ENCODE assay signal across 13 cellular contexts in the genomic region with DNA sequence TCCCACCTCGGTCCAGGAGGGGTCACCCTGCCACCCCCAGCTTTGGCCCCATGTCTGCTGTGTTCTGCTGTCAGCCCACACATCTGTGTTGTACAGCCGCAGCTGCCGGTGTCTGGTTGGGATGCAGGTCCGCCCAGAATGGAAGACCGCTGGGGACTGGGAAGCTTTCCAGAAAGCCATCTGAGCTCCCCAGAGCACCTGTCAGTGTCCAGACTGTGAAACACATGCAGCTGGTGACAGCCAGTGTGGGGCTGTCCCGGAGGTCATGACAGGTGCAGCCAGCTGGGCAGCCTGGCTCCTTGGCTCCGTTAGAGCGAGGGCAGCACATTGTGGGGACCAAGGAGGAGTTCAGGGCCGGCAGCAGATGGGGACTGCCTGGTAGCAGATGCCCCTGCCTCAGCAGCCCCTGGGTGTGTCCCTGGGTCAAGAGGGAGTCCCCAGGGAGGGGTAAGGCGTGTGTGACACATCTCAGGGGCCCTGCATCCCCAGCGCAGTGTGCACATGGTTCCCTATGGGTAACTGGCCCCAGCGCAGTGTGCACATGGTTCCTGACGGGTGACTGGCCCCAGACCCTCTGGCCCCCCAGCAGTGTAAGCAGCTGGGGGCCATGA. TPM values are rescaled to one million over a fixed set of nuclear protein-coding genes. Genes with fewer than 3 reads are reported as not detected.
DNase-seq lines count a peak whose midpoint lies in the region; ATAC-seq and TF ChIP-seq lines count a peak whose summit lies in the region.
"Had no signal": no experiment of that assay in that cellular context is flagged by ENCODE, and none has a peak within 500 bp of the region (broad histone marks: within the 10 kb centered on the region; RNA-seq: fewer than 3 reads in every experiment).

No MANE protein-coding gene starts in this region.

- 0 out of 2 replicates have a peak, but pooled peaks cover 9% of the 10 kb centered on the region for H4K20me1 ChIP-seq in BLaER1

- no peak overlapping the region for H3K4me3 ChIP-seq in BLaER1
- no peak overlapping the region for H3K4me3 ChIP-seq in heart left ventricle
- H3K4me3 ChIP-seq: hepatocyte, lung had no signal

- H3K4me2 ChIP-seq in BLaER1: peak overlapping the region; percentile 70
- H3K4me2 ChIP-seq: hepatocyte had no signal

- TF ChIP-seq CTCF in heart left ventricle (IDR thresholded peaks at IDR 0.05) (no peak), omental fat pad (IDR thresholded peaks at IDR 0.05) (no peak)

- H3K4me1 ChIP-seq in BLaER1 (peaks cover 59% of the 10 kb centered on the region), heart left ventricle (peaks cover 0 to 15% (median 0%) of the 10 kb centered on the region in 12 donors)

- no peak for TF ChIP-seq POLR2A in heart left ventricle (IDR thresholded peaks at IDR 0.05)

- DNase-seq in NAMALWA (ENCODE audit: low spot score): peak; percentile 38
- DNase-seq in NCI-H510A (lab: John Stamatoyannopoulos, UW): peak; percentile 53
- DNase-seq in heart left ventricle: peak; percentile 41 to 87 (median 64)
- no peak for DNase-seq in ecto neural progenitor cell (ENCODE audit: low spot score)
- no peak for DNase-seq in omental fat pad (ENCODE audit: low spot score)
- DNase-seq: T-helper 9 cell had no signal

- no peaks in the 10 kb centered on the region; the same call in 1 of the 2 replicates for H3K36me3 ChIP-seq in BLaER1
- H3K36me3 ChIP-seq in heart left ventricle: peaks cover 0 to 43% (median 14%) of the 10 kb centered on the region in 9 donors

- H3K9me3 ChIP-seq in BLaER1: no peaks in the 10 kb centered on the region
- no peaks in the 10 kb centered on the region for H3K9me3 ChIP-seq in heart left ventricle

- peak; percentile 48 to 80 (median 72) for ATAC-seq in heart left ventricle
- no peak for ATAC-seq in GM21529 (IDR thresholded peaks at IDR 0.05; ENCODE audit: unreplicated experiment)
- ATAC-seq in HG02763 (IDR thresholded peaks at IDR 0.05; ENCODE audit: unreplicated experiment): no peak
- no peak for ATAC-seq in omental fat pad (ENCODE audit: low FRiP score)

- peaks cover 6% of the 10 kb centered on the region; the same call in 1 of the 2 replicates for H3K27me3 ChIP-seq in BLaER1
- H3K27me3 ChIP-seq in heart left ventricle: no peaks in the 10 kb centered on the region
- H3K27me3 ChIP-seq: hepatocyte had no signal

- H3K27ac ChIP-seq in BLaER1 (no peak overlapping the region), heart left ventricle (no peak overlapping the region)
- H3K27ac ChIP-seq: hepatocyte had no signal

- WGBS in heart left ventricle, 4 donors: 36 to 41% (median 41%) methylated on average over 4 to 13 of the region's 13 CpGs

- H3K9ac ChIP-seq in BLaER1: no peak overlapping the region

- intact Hi-C loops in heart left ventricle (cut with DNase I): no loop called here

RNA-seq across cellular contexts. Expression of a gene that starts 16.4 kb away (rescaled TPM):
- total RNA-seq in heart left ventricle (10 to 100 TPM in 8 of 9 donors, 1 to 10 TPM in 1; 9.1 to 21.9 (median 12.5) TPM), omental fat pad (10 to 100 TPM in 3 of 4 donors, 1 to 10 TPM in 1; 5.5 to 29.3 (median 13.0) TPM)
- polyA plus RNA-seq in heart left ventricle: 10 to 100 TPM in 1 of 2 donors, 1 to 10 TPM in 1; 7.5 to 17.9 TPM

RNA-seq across cellular contexts. Expression of a gene that starts 43.2 kb away (rescaled TPM):
- 1 to 10 TPM in 1 of 9 donors, under 1 TPM in 4, not detected in 4; 0.25 to 1.5 (median 0.40) TPM for total RNA-seq in heart left ventricle
- polyA plus RNA-seq in heart left ventricle: under 1 TPM in 1 of 2 donors, not detected in 1; 0.12 TPM
- total RNA-seq in omental fat pad: under 1 TPM in 3 of 4 donors, not detected in 1; under 0.01 to 0.37 (median 0.16) TPM
- total RNA-seq: activated CD8-positive, alpha-beta T cell treated with anti-CD3 and anti-CD28 coated beads, Interleukin-2, amount 10 ng/mL, durations not matched to agents 7 days and 5 days; bronchial epithelial cell; hepatocyte had no signal

Comparison
In these comparisons a context has a peak if more than half of its experiments do, and no peak if none do; other contexts are left out.
1. DNase-seq: peak in NAMALWA (single experiment), NCI-H510A (single experiment) and heart left ventricle (5 of 5); none in ecto neural progenitor cell (single experiment) and omental fat pad (single experiment).
2. ATAC-seq: peak in heart left ventricle (4 of 4); none in GM21529 (single experiment), HG02763 (single experiment) and omental fat pad (single experiment).